In the genomic region with DNA sequence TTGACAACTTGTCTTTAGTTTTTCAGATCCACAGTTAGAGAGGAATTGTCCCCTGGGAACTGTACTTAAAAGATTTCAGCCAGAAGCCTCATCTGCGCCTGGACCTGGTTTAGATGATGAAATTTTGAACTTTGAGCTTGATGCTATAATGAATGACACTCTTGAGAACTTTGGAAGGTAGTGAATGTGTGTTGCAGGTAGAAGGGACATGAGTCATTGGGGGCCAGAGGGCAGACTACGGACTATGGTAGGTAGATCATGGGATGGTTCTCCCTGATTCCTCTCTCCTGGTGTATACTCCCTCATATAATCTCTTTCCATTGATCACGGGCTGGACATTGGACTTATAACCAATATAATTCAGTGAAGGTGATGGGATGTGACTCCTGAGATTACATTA, we compare ENCODE assay signal across 37 cellular contexts. TPM values are rescaled to one million over a fixed set of nuclear protein-coding genes. Genes with fewer than 3 reads are reported as not detected.
"Had no signal": no experiment of that assay in that cellular context is flagged by ENCODE, and none has a peak within 500 bp of the region (broad histone marks: within the 10 kb centered on the region; RNA-seq: fewer than 3 reads in every experiment).

No MANE protein-coding gene starts in this region.

- H3K27ac Mint-ChIP-seq: activated B cell treated with CpG ODN at 0.5 μM for 24 hours; activated CD4-positive, alpha-beta memory T cell treated with anti-CD3 and anti-CD28 coated beads for 36 hours; activated CD4-positive, alpha-beta T cell treated with anti-CD3 and anti-CD28 coated beads, Interleukin-2, amount 10 ng/mL, durations not matched to agents 24 days and 14 days; activated CD8-positive, alpha-beta T cell treated with anti-CD3 and anti-CD28 coated beads for 36 hours; activated naive CD4-positive, alpha-beta T cell treated with anti-CD3 and anti-CD28 coated beads for 36 hours; activated naive CD4-positive, alpha-beta T cell treated with anti-CD3 and anti-CD28 coated beads, Interleukin-2, amount 50 U/mL, for 72 hours; activated naive CD8-positive, alpha-beta T cell treated with anti-CD3 and anti-CD28 coated beads for 36 hours; activated T-cell treated with anti-CD3 and anti-CD28 coated beads, Interleukin-2, amount 50 U/mL, for 72 hours; activated T-helper 1 cell treated with anti-CD3 and anti-CD28 coated beads, Interleukin-12 subunit alpha, Interleukin-12 subunit beta, Interleukin-2, Interleukin-4 antibody, amounts not matched to agents 30 ng/mL and 10 ng/mL and 1 ng/mL, durations not matched to agents 14 hours and 24 hours and 36 hours; activated T-helper 17 cell treated with anti-CD3 and anti-CD28 coated beads, Interleukin-2, amount 50 U/mL, for 72 hours; T-helper 1 cell treated with Interleukin-12 subunit alpha and Interleukin-12 subunit beta and Interleukin-4 antibody, amounts not matched to agents 30 μg/mL and 1 μg/mL, for 36 hours; T-helper 2 cell treated with Interferon-gamma antibody and Interleukin-4, amounts not matched to agents 5 μg/mL and 100 μg/mL, for 36 hours had no signal

- H3K27ac ChIP-seq: adrenal gland, body of pancreas, brain microvascular endothelial cell, breast epithelium, VCaP had no signal

- H3K4me3 Mint-ChIP-seq: activated B cell treated with CpG ODN at 0.5 μM for 24 hours; activated CD4-positive, alpha-beta memory T cell treated with anti-CD3 and anti-CD28 coated beads for 36 hours; activated CD4-positive, alpha-beta T cell treated with anti-CD3 and anti-CD28 coated beads, Interleukin-2, amount 10 ng/mL, durations not matched to agents 24 days and 14 days; activated CD8-positive, alpha-beta T cell treated with anti-CD3 and anti-CD28 coated beads for 36 hours; activated naive CD4-positive, alpha-beta T cell treated with anti-CD3 and anti-CD28 coated beads for 36 hours; activated naive CD8-positive, alpha-beta T cell treated with anti-CD3 and anti-CD28 coated beads for 36 hours; activated T-cell treated with anti-CD3 and anti-CD28 coated beads, Interleukin-2, amount 50 U/mL, for 4 hours; activated T-cell treated with anti-CD3 and anti-CD28 coated beads, Interleukin-2, amount 50 U/mL, for 72 hours; activated T-helper 1 cell treated with anti-CD3 and anti-CD28 coated beads, Interleukin-12 subunit alpha, Interleukin-12 subunit beta, Interleukin-2, Interleukin-4 antibody, amounts not matched to agents 30 ng/mL and 10 ng/mL and 1 ng/mL, durations not matched to agents 14 hours and 24 hours and 36 hours; activated T-helper 17 cell treated with anti-CD3 and anti-CD28 coated beads, Interleukin-2, amount 50 U/mL, for 72 hours; T-helper 1 cell treated with Interleukin-12 subunit alpha and Interleukin-12 subunit beta and Interleukin-4 antibody, amounts not matched to agents 30 μg/mL and 1 μg/mL, for 36 hours; T-helper 2 cell treated with Interferon-gamma antibody and Interleukin-4, amounts not matched to agents 5 μg/mL and 100 μg/mL, for 36 hours had no signal

- H3K4me1 Mint-ChIP-seq: activated CD4-positive, alpha-beta T cell treated with anti-CD3 and anti-CD28 coated beads, Interleukin-2, amount 10 ng/mL, durations not matched to agents 24 days and 14 days; activated naive CD8-positive, alpha-beta T cell treated with anti-CD3 and anti-CD28 coated beads for 36 hours; activated T-helper 17 cell treated with anti-CD3 and anti-CD28 coated beads, Interleukin-2, amount 50 U/mL, for 72 hours had no signal

- H3K9me3 ChIP-seq: adrenal gland, body of pancreas, breast epithelium had no signal

- H3K36me3 ChIP-seq: adrenal gland, brain microvascular endothelial cell, breast epithelium had no signal

- H3K27me3 Mint-ChIP-seq: activated B cell treated with CpG ODN at 0.5 μM for 24 hours; activated CD4-positive, alpha-beta memory T cell treated with anti-CD3 and anti-CD28 coated beads for 36 hours; activated CD4-positive, alpha-beta T cell treated with anti-CD3 and anti-CD28 coated beads, Interleukin-2, amount 10 ng/mL, durations not matched to agents 24 days and 14 days; activated CD8-positive, alpha-beta T cell treated with anti-CD3 and anti-CD28 coated beads for 36 hours; activated naive CD8-positive, alpha-beta T cell treated with anti-CD3 and anti-CD28 coated beads for 36 hours; activated T-helper 17 cell treated with anti-CD3 and anti-CD28 coated beads, Interleukin-2, amount 50 U/mL, for 72 hours had no signal

- H3K9me3 Mint-ChIP-seq: activated CD4-positive, alpha-beta T cell treated with anti-CD3 and anti-CD28 coated beads, Interleukin-2, amount 10 ng/mL, durations not matched to agents 24 days and 14 days; activated CD8-positive, alpha-beta T cell treated with anti-CD3 and anti-CD28 coated beads for 36 hours; activated naive CD4-positive, alpha-beta T cell treated with anti-CD3 and anti-CD28 coated beads for 36 hours; activated T-cell treated with anti-CD3 and anti-CD28 coated beads, Interleukin-2, amount 50 U/mL, for 4 hours; activated T-helper 1 cell treated with anti-CD3 and anti-CD28 coated beads, Interleukin-12 subunit alpha, Interleukin-12 subunit beta, Interleukin-2, Interleukin-4 antibody, amounts not matched to agents 30 ng/mL and 10 ng/mL and 1 ng/mL, durations not matched to agents 14 hours and 24 hours and 36 hours; T-helper 1 cell treated with Interleukin-12 subunit alpha and Interleukin-12 subunit beta and Interleukin-4 antibody, amounts not matched to agents 30 μg/mL and 1 μg/mL, for 36 hours had no signal

- H3K36me3 Mint-ChIP-seq: activated CD4-positive, alpha-beta memory T cell treated with anti-CD3 and anti-CD28 coated beads for 36 hours; activated naive CD4-positive, alpha-beta T cell treated with anti-CD3 and anti-CD28 coated beads, Interleukin-2, amount 50 U/mL, for 72 hours; activated naive CD8-positive, alpha-beta T cell treated with anti-CD3 and anti-CD28 coated beads for 36 hours had no signal

- H3K4me3 ChIP-seq: adrenal gland, body of pancreas, breast epithelium had no signal

- H3K4me1 ChIP-seq: adrenal gland had no signal

- ATAC-seq: activated CD8-positive, alpha-beta T cell treated with anti-CD3 and anti-CD28 coated beads for 36 hours; activated naive CD4-positive, alpha-beta T cell treated with anti-CD3 and anti-CD28 coated beads, Interleukin-2, amount 50 U/mL, for 72 hours; activated T-cell treated with anti-CD3 and anti-CD28 coated beads, Interleukin-2, amount 50 U/mL, for 4 hours; activated T-cell treated with anti-CD3 and anti-CD28 coated beads, Interleukin-2, amount 50 U/mL, for 72 hours; activated T-helper 17 cell treated with anti-CD3 and anti-CD28 coated beads, Interleukin-2, amount 50 U/mL, for 72 hours; body of pancreas had no signal

- DNase-seq: activated B cell treated with CpG ODN at 0.5 μM for 24 hours; activated CD4-positive, alpha-beta memory T cell treated with anti-CD3 and anti-CD28 coated beads for 36 hours; activated CD4-positive, alpha-beta T cell treated with anti-CD3 and anti-CD28 coated beads for 4 hours; activated CD4-positive, alpha-beta T cell treated with anti-CD3 and anti-CD28 coated beads, Interleukin-2, amount 10 ng/mL, durations not matched to agents 24 days and 14 days; activated CD4-positive, alpha-beta T cell treated with anti-CD3 and anti-CD28 coated beads, Interleukin-2, amount 50 U/mL, for 1 hour; activated CD4-positive, alpha-beta T cell treated with anti-CD3 and anti-CD28 coated beads, Interleukin-2, amount 50 U/mL, for 4 hours; activated CD4-positive, CD25-positive, alpha-beta regulatory T cell treated with anti-CD3 and anti-CD28 coated beads, Interleukin-2, amount 50 U/mL, for 72 hours; activated CD8-positive, alpha-beta memory T cell treated with anti-CD3 and anti-CD28 coated beads, Interleukin-2, amount 50 U/mL, for 4 hours; activated CD8-positive, alpha-beta T cell treated with anti-CD3 and anti-CD28 coated beads for 36 hours; activated effector memory CD4-positive, alpha-beta T cell treated with anti-CD3 and anti-CD28 coated beads, Interleukin-2, amount 50 U/mL, for 16 hours; activated gamma-delta T cell treated with Interleukin-2 at 50 U/mL for 16 hours; activated naive CD4-positive, alpha-beta T cell; activated naive CD4-positive, alpha-beta T cell treated with anti-CD3 and anti-CD28 coated beads for 36 hours; activated naive CD4-positive, alpha-beta T cell treated with anti-CD3 and anti-CD28 coated beads, Interleukin-2, amount 50 U/mL, for 16 hours; activated naive CD8-positive, alpha-beta T cell treated with anti-CD3 and anti-CD28 coated beads for 36 hours; activated T-cell treated with anti-CD3 and anti-CD28 coated beads for 4 hours; activated T-cell treated with anti-CD3 and anti-CD28 coated beads, Interleukin-2, amount 50 U/mL, for 1 hour; activated T-cell treated with anti-CD3 and anti-CD28 coated beads, Interleukin-2, amount 50 U/mL, for 4 hours; activated T-cell treated with anti-CD3 and anti-CD28 coated beads, Interleukin-2, amount 50 U/mL, for 72 hours; adrenal gland; amniotic stem cell; aorta; body of pancreas; brain microvascular endothelial cell; central memory CD4-positive, alpha-beta T cell; T-helper 2 cell; T-helper 9 cell had no signal

- H3K27me3 ChIP-seq: adrenal gland, body of pancreas, brain microvascular endothelial cell, breast epithelium had no signal

RNA-seq across cellular contexts. Expression of gene GLRA3, which starts 38.8 kb away (rescaled TPM):
- total RNA-seq: activated CD4-positive, alpha-beta memory T cell treated with anti-CD3 and anti-CD28 coated beads for 36 hours; activated CD4-positive, alpha-beta T cell treated with anti-CD3 and anti-CD28 coated beads, Interleukin-2, amount 10 ng/mL, durations not matched to agents 24 days and 14 days; activated CD8-positive, alpha-beta memory T cell treated with anti-CD3 and anti-CD28 coated beads for 36 hours; activated CD8-positive, alpha-beta T cell treated with anti-CD3 and anti-CD28 coated beads for 36 hours; activated naive CD4-positive, alpha-beta T cell treated with anti-CD3 and anti-CD28 coated beads for 36 hours; activated naive CD4-positive, alpha-beta T cell treated with anti-CD3 and anti-CD28 coated beads, Interleukin-2, amount 50 U/mL, for 72 hours; activated naive CD8-positive, alpha-beta T cell treated with anti-CD3 and anti-CD28 coated beads for 36 hours; activated T-cell treated with anti-CD3 and anti-CD28 coated beads, Interleukin-2, amount 50 U/mL, for 4 hours; activated T-cell treated with anti-CD3 and anti-CD28 coated beads, Interleukin-2, amount 50 U/mL, for 72 hours; activated T-helper 1 cell treated with anti-CD3 and anti-CD28 coated beads, Interleukin-12 subunit alpha, Interleukin-12 subunit beta, Interleukin-2, Interleukin-4 antibody, amounts not matched to agents 30 ng/mL and 10 ng/mL and 1 ng/mL, durations not matched to agents 14 hours and 24 hours and 36 hours; activated T-helper 17 cell treated with anti-CD3 and anti-CD28 coated beads, Interleukin-2, amount 50 U/mL, for 72 hours; aorta; astrocyte; cardiac septum had no signal

RNA-seq across cellular contexts. Expression of gene ADAM29, which starts 50.3 kb away (rescaled TPM):
- total RNA-seq: activated B cell treated with CpG ODN at 0.5 μM for 24 hours; activated CD4-positive, alpha-beta memory T cell treated with anti-CD3 and anti-CD28 coated beads for 36 hours; activated CD4-positive, alpha-beta T cell treated with anti-CD3 and anti-CD28 coated beads, Interleukin-2, amount 10 ng/mL, durations not matched to agents 24 days and 14 days; activated CD8-positive, alpha-beta memory T cell treated with anti-CD3 and anti-CD28 coated beads for 36 hours; activated CD8-positive, alpha-beta T cell treated with anti-CD3 and anti-CD28 coated beads for 36 hours; activated naive CD4-positive, alpha-beta T cell treated with anti-CD3 and anti-CD28 coated beads for 36 hours; activated naive CD4-positive, alpha-beta T cell treated with anti-CD3 and anti-CD28 coated beads, Interleukin-2, amount 50 U/mL, for 72 hours; activated naive CD8-positive, alpha-beta T cell treated with anti-CD3 and anti-CD28 coated beads for 36 hours; activated T-cell treated with anti-CD3 and anti-CD28 coated beads, Interleukin-2, amount 50 U/mL, for 4 hours; activated T-cell treated with anti-CD3 and anti-CD28 coated beads, Interleukin-2, amount 50 U/mL, for 72 hours; activated T-helper 1 cell treated with anti-CD3 and anti-CD28 coated beads, Interleukin-12 subunit alpha, Interleukin-12 subunit beta, Interleukin-2, Interleukin-4 antibody, amounts not matched to agents 30 ng/mL and 10 ng/mL and 1 ng/mL, durations not matched to agents 14 hours and 24 hours and 36 hours; activated T-helper 17 cell treated with anti-CD3 and anti-CD28 coated beads, Interleukin-2, amount 50 U/mL, for 72 hours; aorta; astrocyte; body of pancreas; cardiac septum had no signal
